In genomic region chr5:76960004-76960625, GRCh38 we compare ENCODE assay signal across 11 cellular contexts. TPM values are rescaled to one million over a fixed set of nuclear protein-coding genes. Genes with fewer than 3 reads are reported as not detected.
DNase-seq lines count a peak whose midpoint lies in the region; ATAC-seq lines count a peak whose summit lies in the region.
"Had no signal": no experiment of that assay in that cellular context is flagged by ENCODE, and none has a peak within 500 bp of the region (broad histone marks: within the 10 kb centered on the region; RNA-seq: fewer than 3 reads in every experiment).

No MANE protein-coding gene starts in this region.

- H3K4me3 ChIP-seq in SJCRH30 = no peak overlapping the region
- H3K4me3 ChIP-seq: thoracic aorta had no signal

- no peaks in the 10 kb centered on the region for H3K9me3 ChIP-seq in SJCRH30 (replicated peaks)
- H3K9me3 ChIP-seq: thoracic aorta had no signal

- H3K27me3 ChIP-seq in SJCRH30 = 0 out of 2 replicates have a peak, but pooled peaks cover 7% of the 10 kb centered on the region

- ATAC-seq in GM18870 (IDR thresholded peaks at IDR 0.05; ENCODE audit: unreplicated experiment) = peak; percentile 71
- peak; percentile 47 for ATAC-seq in HG02623 (IDR thresholded peaks at IDR 0.05; ENCODE audit: unreplicated experiment)
- no peak for ATAC-seq in GM19328 (IDR thresholded peaks at IDR 0.05; ENCODE audit: unreplicated experiment)
- ATAC-seq in GM21360 (IDR thresholded peaks at IDR 0.05; ENCODE audit: unreplicated experiment) = no peak

- H3K27ac ChIP-seq in SJCRH30 = peak overlapping the region; percentile 29; the same call in 1 of the 2 replicates
- H3K27ac ChIP-seq: thoracic aorta had no signal

- H3K36me3 ChIP-seq in SJCRH30 = no peaks in the 10 kb centered on the region
- H3K36me3 ChIP-seq: thoracic aorta had no signal

- DNase-seq in SJCRH30 (peak; percentile 44 to 47), left kidney (ENCODE audit: low read depth, low spot score) (peak; percentile 74), SIG-M5 treated with dmso at 0.1 percent for 504 hours (lab: John Stamatoyannopoulos, UW; ENCODE audit: unreplicated experiment) (no peak), amygdala (lab: John Stamatoyannopoulos, UW) (no peak)
- DNase-seq: NCI-H526 treated with DMSO at 0.1 percent for 48 hours had no signal

- peaks cover 19% of the 10 kb centered on the region for H3K4me1 ChIP-seq in SJCRH30

RNA-seq across cellular contexts. Expression of gene CRHBP, which starts 7.3 kb away (rescaled TPM):
- not detected in 2 replicates for total RNA-seq in SJCRH30 (2014; rRNA removed; shearing (Covaris generic))
- total RNA-seq: pulmonary artery endothelial cell had no signal

Comparison
In these comparisons a context has a peak if more than half of its experiments do, and no peak if none do; other contexts are left out.
1. ATAC-seq: peak in GM18870 (single experiment) and HG02623 (single experiment); none in GM19328 (single experiment) and GM21360 (single experiment).
2. DNase-seq: peak in SJCRH30 (2 of 2) and left kidney (single experiment); none in SIG-M5 treated with dmso at 0.1 percent for 504 hours (single experiment) and amygdala (0 of 56).